18 cellular contexts compared by ENCODE assay signal in genomic region chr3:54792584-54792983, GRCh38.
DNase-seq lines count a peak whose midpoint lies in the region; ATAC-seq, FAIRE-seq and TF ChIP-seq lines count a peak whose summit lies in the region.
"Had no signal": no experiment of that assay in that cellular context is flagged by ENCODE, and none has a peak within 500 bp of the region (broad histone marks: within the 10 kb centered on the region; RNA-seq: fewer than 3 reads in every experiment).

No MANE protein-coding gene starts in this region.

- H3K79me2 ChIP-seq in K562 (ENCODE audit: control insufficient read depth, insufficient read depth, low read length), result no peaks in the 10 kb centered on the region
- H3K79me2 ChIP-seq in H9 (ENCODE audit: insufficient read depth, low read length), result no peaks in the 10 kb centered on the region

- H2AFZ ChIP-seq in K562 (ENCODE audit: low read depth, low read length), result no peak overlapping the region
- no peak overlapping the region for H2AFZ ChIP-seq in H9 (ENCODE audit: low read length)

- H3K23ac ChIP-seq in H9 (ENCODE audit: insufficient read length, low read depth, low read length), result no peak overlapping the region

- no peak for TF ChIP-seq RAD21 in K562 (CRISPR knock-in tag; conservative IDR thresholded peaks at IDR 0.05 in 1 of 2, IDR thresholded peaks at IDR 0.05 in 1 of 2)

- BruUV-seq in K562 (replicated peaks; lab: Mats Ljungman, UMichigan), result no TSS peak

- no peaks in the 10 kb centered on the region for H4K20me1 ChIP-seq in K562 (replicated peaks; ENCODE audit: control insufficient read depth, insufficient read depth, low read length)
- no peaks in the 10 kb centered on the region for H4K20me1 ChIP-seq in H9 (ENCODE audit: control insufficient read depth, insufficient read depth, insufficient read length)
- H4K20me1 ChIP-seq: BLaER1 had no signal

- H2BK5ac ChIP-seq in H9 (ENCODE audit: insufficient read length, low read length), result no peak overlapping the region

- H3K9me3 ChIP-seq in K562 (replicated peaks; ENCODE audit: control insufficient read depth, insufficient read depth, low read depth, low read length), result no peaks in the 10 kb centered on the region
- no peaks in the 10 kb centered on the region for H3K9me3 ChIP-seq in H9 (ENCODE audit: control insufficient read depth, low read depth, low read length)
- no peaks in the 10 kb centered on the region for H3K9me3 ChIP-seq in gastroesophageal sphincter
- H3K9me3 ChIP-seq: BLaER1 had no signal

- H3T11ph ChIP-seq in H9 (ENCODE audit: low read length), result no peak overlapping the region

- no peaks in the 10 kb centered on the region for H3K23me2 ChIP-seq in H9 (ENCODE audit: insufficient read length, low read depth, low read length, poor library complexity, severe bottlenecking)

- H3K4me1 ChIP-seq in K562 (replicated peaks in 1 of 2; ENCODE audit: control insufficient read depth in 2 of 2, insufficient read depth in 2 of 2, low read length in 2 of 2) (no peaks in the 10 kb centered on the region), H9 (ENCODE audit: insufficient read depth, low read length) (no peaks in the 10 kb centered on the region; the same call in 1 of the 2 replicates), gastroesophageal sphincter (peaks cover 0 to 25% (median 0%) of the 10 kb centered on the region in 3 donors)
- H3K4me1 ChIP-seq: BLaER1 had no signal

- H4K91ac ChIP-seq in H9 (ENCODE audit: insufficient read length, low read depth, low read length), result no peak overlapping the region

- no peak overlapping the region for H3K27ac ChIP-seq in K562 (ENCODE audit: extremely low read depth, low read depth, low read length)
- H3K27ac ChIP-seq in H9 (ENCODE audit: insufficient read length, low read depth, low read length), result no peak overlapping the region
- H3K27ac ChIP-seq in gastroesophageal sphincter, result no peak overlapping the region
- H3K27ac ChIP-seq: 22Rv1, BLaER1, KMS-11 had no signal

- no peak overlapping the region for H4K8ac ChIP-seq in H9 (replicated peaks; ENCODE audit: insufficient read length, low read depth, low read length)

- TF ChIP-seq EP300 in K562 (IDR thresholded peaks at IDR 0.05; ENCODE audit: low read length) (no peak), gastroesophageal sphincter (IDR thresholded peaks at IDR 0.05) (no peak)

- H3K14ac ChIP-seq in H9 (ENCODE audit: insufficient read depth, low read length), result no peak overlapping the region

- H3K4me2 ChIP-seq in K562 (ENCODE audit: insufficient read depth, low read length) (no peak overlapping the region), H9 (ENCODE audit: insufficient read depth, insufficient read length, low read length) (no peak overlapping the region)
- H3K4me2 ChIP-seq: BLaER1, KMS-11 had no signal

- CTCF ChIA-PET in K562 (lab: Yijun Ruan, JAX; ENCODE audit: low intra/inter-chr PET ratio), result no interaction called here

- ATAC-seq in K562 (no peak), gastroesophageal sphincter (no peak)
- ATAC-seq: GM12878, HCT116 had no signal

- H4K5ac ChIP-seq in H9 (ENCODE audit: insufficient read length, low read depth, low read length), result no peak overlapping the region

- no peaks in the 10 kb centered on the region for H3K9me1 ChIP-seq in K562 (ENCODE audit: control insufficient read depth, insufficient read depth, low read length)

- H3K27me3 ChIP-seq in K562 (ENCODE audit: control insufficient read depth in 2 of 2, insufficient read depth in 2 of 2, low read length in 2 of 2) (no peaks in the 10 kb centered on the region), H9 (ENCODE audit: insufficient read depth, low read length) (no peaks in the 10 kb centered on the region), gastroesophageal sphincter (no peaks in the 10 kb centered on the region)
- H3K27me3 ChIP-seq: BLaER1 had no signal

- no peak overlapping the region for H2BK20ac ChIP-seq in H9 (ENCODE audit: low read depth, low read length, poor library complexity, severe bottlenecking)

- TF ChIP-seq CTCF in K562 (IDR thresholded peaks at IDR 0.05 in 2 of 3, conservative IDR thresholded peaks at IDR 0.05 in 1 of 3; ENCODE audit: insufficient read depth in 2 of 3, low read depth in 1 of 3, low read length in 3 of 3), result no peak
- no peak for TF ChIP-seq CTCF in H9 (conservative IDR thresholded peaks at IDR 0.05)
- no peak for TF ChIP-seq CTCF in gastroesophageal sphincter (IDR thresholded peaks at IDR 0.05)

- peaks cover 3 to 9% of the 10 kb centered on the region in 2 experiments; a peak in 3 of 5 replicates for H3K9me3 Mint-ChIP-seq in H9

- peak; percentile 9 for DNase-seq in CMK (ENCODE audit: low read depth)
- DNase-seq in OCI-M1 (lab: John Stamatoyannopoulos, UW), result peak; percentile 46
- peak in 2 of 4 experiments; percentile 2 to 4 for DNase-seq in K562 (ENCODE audit: extremely low read depth in 1 of 4, low spot score in 3 of 4)
- peak; percentile 4 for DNase-seq in myocyte (ENCODE audit: low read depth)
- no peak for DNase-seq in activated CD4-positive, alpha-beta T cell treated with anti-CD3 and anti-CD28 coated beads for 4 hours
- DNase-seq in H9, result no peak
- DNase-seq: AML-193; Calu3; CD4-positive, CD25-positive, alpha-beta regulatory T cell; DMS 273 treated with DMSO at 0.1 percent for 48 hours; IMR-90 had no signal

- WGBS in K562 (ENCODE audit: insufficient coverage, low coverage, missing lambda C conversion rate), result 0% methylated on average over 4 of the region's 4 CpGs
- no CpG with 5 or more reads among the region's 4 CpGs for WGBS in H9 (ENCODE audit: extremely low coverage, insufficient read length, low lambda C conversion rate)
- 88% methylated on average over 4 of the region's 4 CpGs; no CpG with 5 or more reads in 1 of the 2 donors for WGBS in gastroesophageal sphincter (ENCODE audit: low coverage in 1 of 2), 2 donors

- no peak overlapping the region for H3K4me3 Mint-ChIP-seq in H9
- H3K4me3 Mint-ChIP-seq: CD4-positive, CD25-positive, alpha-beta regulatory T cell had no signal

- intact Hi-C loops in K562 (cut with micrococcal nuclease), result no loop called here

- no peak overlapping the region for H3K4me3 ChIP-seq in K562
- no peak overlapping the region for H3K4me3 ChIP-seq in gastroesophageal sphincter
- H3K4me3 ChIP-seq: BLaER1, GM12878 had no signal

- TF ChIP-seq POLR2A in K562 (conservative IDR thresholded peaks at IDR 0.05), result no peak
- TF ChIP-seq POLR2A in gastroesophageal sphincter (IDR thresholded peaks at IDR 0.05), result no peak

- H2BK12ac ChIP-seq in H9 (ENCODE audit: insufficient read length, low read depth, low read length), result no peak overlapping the region

- H3K27me3 Mint-ChIP-seq in H9 (ENCODE audit: low read depth), result no peaks in the 10 kb centered on the region
- H3K27me3 Mint-ChIP-seq: CD4-positive, CD25-positive, alpha-beta regulatory T cell had no signal

- POLR2A ChIA-PET in K562 (lab: Yijun Ruan, JAX), result no interaction called here

- peaks cover 24 to 26% of the 10 kb centered on the region in 2 experiments for H3K4me1 Mint-ChIP-seq in H9
- H3K4me1 Mint-ChIP-seq: CD4-positive, CD25-positive, alpha-beta regulatory T cell had no signal

- no peak overlapping the region for H3K18ac ChIP-seq in H9 (ENCODE audit: insufficient read length, low read depth, low read length)

- H2BK15ac ChIP-seq in H9 (ENCODE audit: low read depth, low read length), result no peak overlapping the region

- no peaks in the 10 kb centered on the region for H3K79me1 ChIP-seq in H9 (ENCODE audit: insufficient read depth, low read depth, low read length, poor library complexity, severe bottlenecking)

- FAIRE-seq in K562 (lab: Jason Lieb, UNC), result no peak
- FAIRE-seq: GM12878, GM18507 had no signal

- no peak overlapping the region for H3K56ac ChIP-seq in H9 (ENCODE audit: insufficient read length, low read depth, low read length)

- H2BK120ac ChIP-seq in H9 (ENCODE audit: low read depth, low read length, poor library complexity, severe bottlenecking), result no peak overlapping the region

- no peak overlapping the region for H3K9ac ChIP-seq in K562 (ENCODE audit: insufficient read depth in 1 of 2, low read depth in 2 of 2, low read length in 2 of 2)
- no peak overlapping the region for H3K9ac ChIP-seq in H9 (ENCODE audit: extremely low read depth, insufficient read length, low read length)
- H3K9ac ChIP-seq: BLaER1, KMS-11 had no signal

- in situ Hi-C loops in K562 (cut with MboI), result no loop called here

- no peak overlapping the region for H3K4ac ChIP-seq in H9 (ENCODE audit: low read depth, low read length)

- peaks cover 0 to 10% (median 6%) of the 10 kb centered on the region in 3 experiments; a peak in 4 of 7 replicates for H3K36me3 Mint-ChIP-seq in H9 (ENCODE audit: insufficient read depth in 1 of 3, low read depth in 3 of 3)
- H3K36me3 Mint-ChIP-seq: CD4-positive, CD25-positive, alpha-beta regulatory T cell had no signal

- no peak overlapping the region for H2AK5ac ChIP-seq in H9 (ENCODE audit: insufficient read length, low read length)

- 0 out of 7 replicates have a peak overlapping the region, but pooled peaks of 1 of the 3 experiments have one; percentile 51 for H3K27ac Mint-ChIP-seq in H9
- H3K27ac Mint-ChIP-seq: CD4-positive, CD25-positive, alpha-beta regulatory T cell had no signal

- no peaks in the 10 kb centered on the region for H3K36me3 ChIP-seq in K562 (ENCODE audit: control insufficient read depth, insufficient read depth, low read length)
- H3K36me3 ChIP-seq in gastroesophageal sphincter, result no peaks in the 10 kb centered on the region
- H3K36me3 ChIP-seq: BLaER1 had no signal

TF ChIP-seq in K562, 482 proteins besides CTCF, POLR2A, EP300 and RAD21:
- TF ChIP-seq USF2 (CRISPR knock-in tag; IDR thresholded peaks at IDR 0.05), result 0 out of 2 replicates have a peak, but pooled peaks have one; percentile 8
- TF ChIP-seq NR2F6 (CRISPR knock-in tag; IDR thresholded peaks at IDR 0.05), result no peak

Comparison
In these comparisons a context has a peak if more than half of its experiments do, and no peak if none do; other contexts are left out.
1. DNase-seq: peak in CMK (single experiment), OCI-M1 (single experiment) and myocyte (single experiment); none in activated CD4-positive, alpha-beta T cell treated with anti-CD3 and anti-CD28 coated beads for 4 hours (0 of 2) and H9 (single experiment).